ENCODE assay signal across 8 cellular contexts in genomic region chr14:23989734-23990445, GRCh38. TPM values are rescaled to one million over a fixed set of nuclear protein-coding genes. Genes with fewer than 3 reads are reported as not detected.
DNase-seq lines count a peak whose midpoint lies in the region; ATAC-seq and TF ChIP-seq lines count a peak whose summit lies in the region.
"Not testable (repeated sequence)": the region's sequence is repeated elsewhere in the genome, so short reads cannot be mapped to it uniquely, and the experiment has no call there.

No MANE protein-coding gene starts in this region.

- H3K27me3 ChIP-seq in BE2C, right lobe of liver, gastrocnemius medialis: not testable (repeated sequence)

- not testable (repeated sequence) for H3K9me3 Mint-ChIP-seq in activated CD4-positive, alpha-beta memory T cell treated with anti-CD3 and anti-CD28 coated beads, Interleukin-2, amount 10 ng/mL, durations not matched to agents 7 days and 5 days; central memory CD8-positive, alpha-beta T cell

- peak; percentile 70 for DNase-seq in BE2C
- not testable (repeated sequence) for DNase-seq in GM12864 (ENCODE audit: low read depth); central memory CD8-positive, alpha-beta T cell (ENCODE audit: low spot score in 2 of 2)
- DNase-seq in NCI-H510A treated with DMSO at 0.1 percent for 48 hours (lab: John Stamatoyannopoulos, UW): peak; percentile 15
- DNase-seq in activated CD4-positive, alpha-beta memory T cell treated with anti-CD3 and anti-CD28 coated beads, Interleukin-2, amount 10 ng/mL, durations not matched to agents 7 days and 5 days: peak; percentile 32
- DNase-seq in right lobe of liver: peak in 2 of 3 donors; percentile 28 to 51
- DNase-seq in gastrocnemius medialis: peak; percentile 56 to 85

- H3K4me1 ChIP-seq in BE2C, right lobe of liver: not testable (repeated sequence)
- H3K4me1 ChIP-seq in gastrocnemius medialis: peaks cover 17 to 21% of the 10 kb centered on the region in 2 donors

- WGBS in right lobe of liver (ENCODE audit: insufficient coverage, low coverage, low lambda C conversion rate, missing lambda C conversion rate): 92% methylated on average over 9 of the region's 21 CpGs

- CTCF ChIA-PET in activated CD4-positive, alpha-beta memory T cell treated with anti-CD3 and anti-CD28 coated beads, Interleukin-2, amount 10 ng/mL, durations not matched to agents 7 days and 5 days (lab: Charles Lee): interaction anchor here (1.7 kb wide), 1 partner anchor 103 kb away, joined by 4 read pairs; no protein-coding TSS in a partner anchor

- H3K27me3 Mint-ChIP-seq in activated CD4-positive, alpha-beta memory T cell treated with anti-CD3 and anti-CD28 coated beads, Interleukin-2, amount 10 ng/mL, durations not matched to agents 7 days and 5 days; central memory CD8-positive, alpha-beta T cell: not testable (repeated sequence)

- H3K27ac Mint-ChIP-seq in activated CD4-positive, alpha-beta memory T cell treated with anti-CD3 and anti-CD28 coated beads, Interleukin-2, amount 10 ng/mL, durations not matched to agents 7 days and 5 days: peak overlapping the region; percentile 81
- peak overlapping the region; percentile 89 for H3K27ac Mint-ChIP-seq in central memory CD8-positive, alpha-beta T cell (ENCODE audit: low read depth)

- in situ Hi-C loops in gastrocnemius medialis (cut with MboI; ENCODE audit: low sequenced_read_pairs in 4 of 4): loop anchor here in 2 of 4 donors (10.0 kb wide), 1 partner anchor 45 kb away; no protein-coding TSS in a partner anchor

- peak overlapping the region; percentile 85 for H3K4me3 Mint-ChIP-seq in activated CD4-positive, alpha-beta memory T cell treated with anti-CD3 and anti-CD28 coated beads, Interleukin-2, amount 10 ng/mL, durations not matched to agents 7 days and 5 days
- H3K4me3 Mint-ChIP-seq in central memory CD8-positive, alpha-beta T cell: peak overlapping the region; percentile 82

- H3K27ac ChIP-seq in right lobe of liver: not testable (repeated sequence)
- peak overlapping the region; percentile 84 to 93 (median 90) for H3K27ac ChIP-seq in gastrocnemius medialis

- not testable (repeated sequence) for H3K36me3 ChIP-seq in BE2C, right lobe of liver, gastrocnemius medialis

- intact Hi-C loops in right lobe of liver (cut with DNase I); gastrocnemius medialis (cut with DNase I; ENCODE audit: low total_unique reads): not testable (repeated sequence)

- peaks cover 27% of the 10 kb centered on the region for H3K4me1 Mint-ChIP-seq in activated CD4-positive, alpha-beta memory T cell treated with anti-CD3 and anti-CD28 coated beads, Interleukin-2, amount 10 ng/mL, durations not matched to agents 7 days and 5 days
- peaks cover 26% of the 10 kb centered on the region for H3K4me1 Mint-ChIP-seq in central memory CD8-positive, alpha-beta T cell

- POLR2A ChIA-PET in activated CD4-positive, alpha-beta memory T cell treated with anti-CD3 and anti-CD28 coated beads, Interleukin-2, amount 10 ng/mL, durations not matched to agents 7 days and 5 days (lab: Charles Lee): interaction anchor here (0.6 to 1.8 kb wide), 6 partner anchors 58 to 257 kb away, joined by 3 to 8 read pairs (median 4); partner anchors contain the start of gene IRF9

- H3K36me3 Mint-ChIP-seq in activated CD4-positive, alpha-beta memory T cell treated with anti-CD3 and anti-CD28 coated beads, Interleukin-2, amount 10 ng/mL, durations not matched to agents 7 days and 5 days (ENCODE audit: low read depth); central memory CD8-positive, alpha-beta T cell (ENCODE audit: insufficient read depth): not testable (repeated sequence)

- not testable (repeated sequence) for H3K9me3 ChIP-seq in BE2C, right lobe of liver, gastrocnemius medialis

- not testable (repeated sequence) for H3K4me3 ChIP-seq in BE2C (ENCODE audit: low read depth, low read length)
- H3K4me3 ChIP-seq in GM12864 (ENCODE audit: low read depth, low read length): peak overlapping the region; percentile 67; the same call in 1 of the 2 replicates
- H3K4me3 ChIP-seq in right lobe of liver: peak overlapping the region in 1 of 3 donors; percentile 57
- peak overlapping the region in 2 of 4 donors; percentile 50 to 62 for H3K4me3 ChIP-seq in gastrocnemius medialis

- TF ChIP-seq POLR2A in right lobe of liver (IDR thresholded peaks at IDR 0.05): not testable (repeated sequence)
- TF ChIP-seq POLR2A in gastrocnemius medialis (IDR thresholded peaks at IDR 0.05): peak; percentile 61 to 65

- ATAC-seq in HG02973 (IDR thresholded peaks at IDR 0.05; ENCODE audit: unreplicated experiment) (peak; percentile 39), right lobe of liver (peak in 1 of 4 donors; percentile 26), gastrocnemius medialis (peak; percentile 53 to 57)
- peak; percentile 54 for ATAC-seq in central memory CD8-positive, alpha-beta T cell (replicated peaks; ENCODE audit: extremely low read depth, poor library complexity, severe bottlenecking)

- TF ChIP-seq CTCF in BE2C (IDR thresholded peaks at IDR 0.05; ENCODE audit: low read depth, low read length); GM12864 (IDR thresholded peaks at IDR 0.05; ENCODE audit: low read depth, low read length, missing control alignments); right lobe of liver (IDR thresholded peaks at IDR 0.05); gastrocnemius medialis (IDR thresholded peaks at IDR 0.05 in 4 of 5, conservative IDR thresholded peaks at IDR 0.05 in 1 of 5): not testable (repeated sequence)

RNA-seq across cellular contexts. Expression of gene DHRS4L2, which starts 1.2 kb away (rescaled TPM):
- polyA plus RNA-seq in BE2C (2012; ENCODE audit: insufficient read depth, insufficient read length, low read depth): 10.7 TPM
- total RNA-seq in activated CD4-positive, alpha-beta memory T cell treated with anti-CD3 and anti-CD28 coated beads, Interleukin-2, amount 10 ng/mL, durations not matched to agents 7 days and 5 days: 10 to 100 TPM; 18.3 to 20.2 TPM
- total RNA-seq in right lobe of liver (10 to 100 TPM; 17.7 to 53.6 (median 32.3) TPM), gastrocnemius medialis (10 to 100 TPM; 12.1 to 40.2 (median 25.0) TPM)

RNA-seq across cellular contexts. Expression of gene DHRS4, which starts 36.3 kb away (rescaled TPM):
- 17.7 TPM for polyA plus RNA-seq in BE2C (2012; ENCODE audit: insufficient read depth, insufficient read length, low read depth)
- total RNA-seq in activated CD4-positive, alpha-beta memory T cell treated with anti-CD3 and anti-CD28 coated beads, Interleukin-2, amount 10 ng/mL, durations not matched to agents 7 days and 5 days: 10 to 100 TPM; 17.6 to 19.0 TPM
- total RNA-seq in right lobe of liver: 10 to 100 TPM; 30.5 to 82.5 (median 45.1) TPM
- 10 to 100 TPM; 26.0 to 56.2 (median 44.1) TPM for total RNA-seq in gastrocnemius medialis
